Comparison of ENCODE assay signal across 16 cellular contexts in genomic region chr13:85405316-85405897, GRCh38.
A peak's percentile ranks its signal among the peaks of the same experiment; 100 is the strongest.
DNase-seq lines count a peak whose midpoint lies in the region; ATAC-seq and TF ChIP-seq lines count a peak whose summit lies in the region.
"Had no signal": no experiment of that assay in that cellular context is flagged by ENCODE, and none has a peak within 500 bp of the region (broad histone marks: within the 10 kb centered on the region; RNA-seq: fewer than 3 reads in every experiment).

No MANE protein-coding gene starts in this region.

- TF ChIP-seq CTCF in H9 (conservative IDR thresholded peaks at IDR 0.05) (no peak), dorsolateral prefrontal cortex (IDR thresholded peaks at IDR 0.05 in 54 of 56, conservative IDR thresholded peaks at IDR 0.05 in 2 of 56; ENCODE audit: low read depth in 1 of 56, partially characterized antibody in 56 of 56) (peak in 20 of 56 donors; percentile 3 to 44 (median 14))

- no peak overlapping the region for H2BK12ac ChIP-seq in H9 (ENCODE audit: insufficient read length, low read depth, low read length)

- H3K4me2 ChIP-seq in H9 (ENCODE audit: insufficient read depth, insufficient read length, low read length) = no peak overlapping the region

- no peak overlapping the region for H3K18ac ChIP-seq in H9 (ENCODE audit: insufficient read length, low read depth, low read length)

- no peak overlapping the region for H4K91ac ChIP-seq in H9 (ENCODE audit: insufficient read length, low read depth, low read length)

- no peak overlapping the region for H3T11ph ChIP-seq in H9 (ENCODE audit: low read length)

- no peaks in the 10 kb centered on the region for H3K23me2 ChIP-seq in H9 (ENCODE audit: insufficient read length, low read depth, low read length, poor library complexity, severe bottlenecking)

- H3K79me2 ChIP-seq in H9 (ENCODE audit: insufficient read depth, low read length) = no peaks in the 10 kb centered on the region

- no peak overlapping the region for H4K5ac ChIP-seq in H9 (ENCODE audit: insufficient read length, low read depth, low read length)

- no peak overlapping the region for H2AFZ ChIP-seq in H9 (ENCODE audit: low read length)

- peak overlapping the region in 19 of 59 donors; percentile 1 to 46 (median 25) for H3K4me3 ChIP-seq in dorsolateral prefrontal cortex
- no peak overlapping the region for H3K4me3 ChIP-seq in SJCRH30
- H3K4me3 ChIP-seq: Peyer's patch had no signal

- intact Hi-C loops in dorsolateral prefrontal cortex (cut with DNase I) = loop anchor here in 1 of 2 donors (5.0 kb wide), 1 partner anchor 122 kb away; no protein-coding TSS in a partner anchor

- no peaks in the 10 kb centered on the region for H3K36me3 Mint-ChIP-seq in H9 (ENCODE audit: insufficient read depth in 1 of 3, low read depth in 3 of 3)

- no peak overlapping the region for H2BK120ac ChIP-seq in H9 (ENCODE audit: low read depth, low read length, poor library complexity, severe bottlenecking)

- no peak overlapping the region for H2BK15ac ChIP-seq in H9 (ENCODE audit: low read depth, low read length)

- H3K27ac ChIP-seq in H9 (ENCODE audit: insufficient read length, low read depth, low read length) (no peak overlapping the region), dorsolateral prefrontal cortex (peak overlapping the region in 58 of 59 donors; percentile 2 to 95 (median 88)), substantia nigra (ENCODE audit: low read depth, low read length, poor library complexity, severe bottlenecking) (peak overlapping the region; percentile 94), SJCRH30 (no peak overlapping the region)
- H3K27ac ChIP-seq: Peyer's patch had no signal

- H4K8ac ChIP-seq in H9 (replicated peaks; ENCODE audit: insufficient read length, low read depth, low read length) = no peak overlapping the region

- H2BK20ac ChIP-seq in H9 (ENCODE audit: low read depth, low read length, poor library complexity, severe bottlenecking) = no peak overlapping the region

- no peak for ATAC-seq in stimulated activated naive CD8-positive, alpha-beta T cell treated with anti-CD3 and anti-CD28 coated beads, Interleukin-15, amount 100 ng/mL, for 72 hours

- H3K27ac Mint-ChIP-seq in H9 = no peak overlapping the region
- H3K27ac Mint-ChIP-seq in stimulated activated naive CD8-positive, alpha-beta T cell treated with anti-CD3 and anti-CD28 coated beads, Interleukin-15, amount 100 ng/mL, for 72 hours = no peak overlapping the region
- H3K27ac Mint-ChIP-seq: CD4-positive, alpha-beta T cell had no signal

- H3K4me1 Mint-ChIP-seq in H9 = no peaks in the 10 kb centered on the region
- no peaks in the 10 kb centered on the region for H3K4me1 Mint-ChIP-seq in stimulated activated naive CD8-positive, alpha-beta T cell treated with anti-CD3 and anti-CD28 coated beads, Interleukin-15, amount 100 ng/mL, for 72 hours

- H3K4ac ChIP-seq in H9 (ENCODE audit: low read depth, low read length) = no peak overlapping the region

- H3K9me3 Mint-ChIP-seq in H9 = peaks cover 0 to 3% of the 10 kb centered on the region in 2 experiments; a peak in 1 of 5 replicates
- H3K9me3 Mint-ChIP-seq in stimulated activated naive CD8-positive, alpha-beta T cell treated with anti-CD3 and anti-CD28 coated beads, Interleukin-15, amount 100 ng/mL, for 72 hours = peaks cover 0 to 4% of the 10 kb centered on the region in 2 donors
- H3K9me3 Mint-ChIP-seq: CD4-positive, alpha-beta T cell had no signal

- DNase-seq in H9 (peak; percentile 27), dorsolateral prefrontal cortex (peak in 8 of 10 donors; percentile 20 to 59 (median 42)), midbrain (lab: John Stamatoyannopoulos, UW) (peak; percentile 32), substantia nigra (lab: John Stamatoyannopoulos, UW) (peak in 38 of 49 donors; percentile 1 to 68 (median 31)), SJCRH30 (no peak), DMS 273 treated with DMSO at 0.1 percent for 48 hours (lab: John Stamatoyannopoulos, UW) (no peak)
- no peak for DNase-seq in stimulated activated naive CD8-positive, alpha-beta T cell treated with anti-CD3 and anti-CD28 coated beads, Interleukin-15, amount 100 ng/mL, for 72 hours
- DNase-seq: Calu3; CD4-positive, alpha-beta T cell; DMS53; EL; NCI-H1105; NCI-H2081 treated with DMSO at 0.1 percent for 48 hours; NCI-H748 treated with DMSO at 0.1 percent for 48 hours; NK-92 treated with Interleukin-12 subunit alpha and Interleukin-12 subunit beta, amount 100 ng/mL, for 24 hours; Peyer's patch had no signal

- H3K23ac ChIP-seq in H9 (ENCODE audit: insufficient read length, low read depth, low read length) = no peak overlapping the region

- no peaks in the 10 kb centered on the region for H3K27me3 Mint-ChIP-seq in H9 (ENCODE audit: low read depth)
- no peaks in the 10 kb centered on the region for H3K27me3 Mint-ChIP-seq in stimulated activated naive CD8-positive, alpha-beta T cell treated with anti-CD3 and anti-CD28 coated beads, Interleukin-15, amount 100 ng/mL, for 72 hours
- H3K27me3 Mint-ChIP-seq: CD4-positive, alpha-beta T cell had no signal

- H3K4me1 ChIP-seq in H9 (ENCODE audit: insufficient read depth, low read length) (no peaks in the 10 kb centered on the region), SJCRH30 (no peaks in the 10 kb centered on the region)
- H3K4me1 ChIP-seq: Peyer's patch had no signal

- H2BK5ac ChIP-seq in H9 (ENCODE audit: insufficient read length, low read length) = no peak overlapping the region

- H3K56ac ChIP-seq in H9 (ENCODE audit: insufficient read length, low read depth, low read length) = no peak overlapping the region

- no peaks in the 10 kb centered on the region for H3K9me3 ChIP-seq in H9 (ENCODE audit: control insufficient read depth, low read depth, low read length)
- no peaks in the 10 kb centered on the region for H3K9me3 ChIP-seq in SJCRH30 (replicated peaks)
- H3K9me3 ChIP-seq: Peyer's patch had no signal

- H3K79me1 ChIP-seq in H9 (ENCODE audit: insufficient read depth, low read depth, low read length, poor library complexity, severe bottlenecking) = no peaks in the 10 kb centered on the region

- H3K36me3 ChIP-seq in SJCRH30 = no peaks in the 10 kb centered on the region
- H3K36me3 ChIP-seq: Peyer's patch had no signal

- no peak overlapping the region for H3K9ac ChIP-seq in H9 (ENCODE audit: extremely low read depth, insufficient read length, low read length)

- no peaks in the 10 kb centered on the region for H4K20me1 ChIP-seq in H9 (ENCODE audit: control insufficient read depth, insufficient read depth, insufficient read length)

- no CpG with 5 or more reads among the region's 13 CpGs for WGBS in H9 (ENCODE audit: extremely low coverage, insufficient read length, low lambda C conversion rate)

- no peak overlapping the region for H3K4me3 Mint-ChIP-seq in H9
- no peak overlapping the region for H3K4me3 Mint-ChIP-seq in stimulated activated naive CD8-positive, alpha-beta T cell treated with anti-CD3 and anti-CD28 coated beads, Interleukin-15, amount 100 ng/mL, for 72 hours
- H3K4me3 Mint-ChIP-seq: CD4-positive, alpha-beta T cell had no signal

- no peak overlapping the region for H2AK5ac ChIP-seq in H9 (ENCODE audit: insufficient read length, low read length)

- H3K14ac ChIP-seq in H9 (ENCODE audit: insufficient read depth, low read length) = no peak overlapping the region

- H3K27me3 ChIP-seq in H9 (ENCODE audit: insufficient read depth, low read length) (no peaks in the 10 kb centered on the region), dorsolateral prefrontal cortex (no peaks in the 10 kb centered on the region), SJCRH30 (no peaks in the 10 kb centered on the region)
- H3K27me3 ChIP-seq: Peyer's patch had no signal

Comparison
In these comparisons a context has a peak if more than half of its experiments do, and no peak if none do; other contexts are left out.
1. DNase-seq: peak in H9 (single experiment), dorsolateral prefrontal cortex (8 of 10), midbrain (single experiment) and substantia nigra (38 of 49); none in SJCRH30 (0 of 2), stimulated activated naive CD8-positive, alpha-beta T cell treated with anti-CD3 and anti-CD28 coated beads, Interleukin-15, amount 100 ng/mL, for 72 hours (0 of 2) and DMS 273 treated with DMSO at 0.1 percent for 48 hours (single experiment).
2. H3K27ac ChIP-seq: peak in dorsolateral prefrontal cortex (58 of 59) and substantia nigra (single experiment); none in H9 (single experiment) and SJCRH30 (single experiment).